8 cellular contexts compared by ENCODE assay signal in genomic region chr5:88666761-88667186, GRCh38.
A peak's percentile ranks its signal among the peaks of the same experiment; 100 is the strongest.
DNase-seq lines count a peak whose midpoint lies in the region; ATAC-seq, FAIRE-seq and TF ChIP-seq lines count a peak whose summit lies in the region.

No MANE protein-coding gene starts in this region.

- CTCF ChIA-PET in endothelial cell of umbilical vein (lab: Charles Lee), result interaction anchor here (0.7 to 2.3 kb wide), 3 partner anchors 9 to 885 kb away, joined by 3 to 12 read pairs (median 3); no protein-coding TSS in a partner anchor

- intact Hi-C loops in endothelial cell of umbilical vein (cut with micrococcal nuclease), result loop anchor here (1.0 kb wide), 1 partner anchor 9 kb away; no protein-coding TSS in a partner anchor
- intact Hi-C loops in gastrocnemius medialis (cut with DNase I; ENCODE audit: low total_unique reads), result loop anchor here (10.0 kb wide), 1 partner anchor 762 kb away; no protein-coding TSS in a partner anchor
- intact Hi-C loops in tibial artery (cut with DNase I; ENCODE audit: low total_unique reads), result no loop called here

- TF ChIP-seq CTCF in endothelial cell of umbilical vein (IDR thresholded peaks at IDR 0.05; ENCODE audit: extremely low read depth in 1 of 2, insufficient read depth in 1 of 2, low read depth in 1 of 2, low read length in 2 of 2) (no peak), gastrocnemius medialis (IDR thresholded peaks at IDR 0.05 in 4 of 5, conservative IDR thresholded peaks at IDR 0.05 in 1 of 5) (no peak), tibial artery (IDR thresholded peaks at IDR 0.05) (no peak)

- H4K20me1 ChIP-seq in endothelial cell of umbilical vein (replicated peaks; ENCODE audit: control insufficient read depth, extremely low read depth, insufficient read depth, low read length), result no peaks in the 10 kb centered on the region

- no peak overlapping the region for H2AFZ ChIP-seq in endothelial cell of umbilical vein (ENCODE audit: low read depth, low read length)

- no peak for FAIRE-seq in endothelial cell of umbilical vein (lab: Jason Lieb, UNC)

- in situ Hi-C loops in gastrocnemius medialis (cut with MboI; ENCODE audit: low sequenced_read_pairs in 4 of 4), result no loop called here

- H3K9me3 ChIP-seq in NT2/D1 (ENCODE audit: insufficient read depth, low read length) (no peaks in the 10 kb centered on the region), endothelial cell of umbilical vein (replicated peaks; ENCODE audit: control insufficient read depth, insufficient read depth, low read length) (no peaks in the 10 kb centered on the region), gastrocnemius medialis (no peaks in the 10 kb centered on the region), tibial artery (no peaks in the 10 kb centered on the region)

- H3K36me3 ChIP-seq in NT2/D1 (ENCODE audit: insufficient read depth, insufficient read length, low read length), result no peaks in the 10 kb centered on the region
- H3K36me3 ChIP-seq in endothelial cell of umbilical vein (ENCODE audit: control insufficient read depth in 2 of 2, extremely low read depth in 1 of 2, insufficient read depth in 2 of 2, low read length in 2 of 2), result no peaks in the 10 kb centered on the region
- H3K36me3 ChIP-seq in gastrocnemius medialis, result no peaks in the 10 kb centered on the region
- no peaks in the 10 kb centered on the region for H3K36me3 ChIP-seq in tibial artery

- H3K4me2 ChIP-seq in endothelial cell of umbilical vein (ENCODE audit: insufficient read depth, low read length), result peak overlapping the region; percentile 65

- no TSS peak for BruUV-seq in endothelial cell of umbilical vein (replicated peaks; lab: Mats Ljungman, UMichigan)

- H3K9ac ChIP-seq in NT2/D1 (ENCODE audit: insufficient read length, low read depth), result no peak overlapping the region
- no peak overlapping the region for H3K9ac ChIP-seq in endothelial cell of umbilical vein (replicated peaks; ENCODE audit: extremely low read depth, insufficient read depth, low read length)

- no peak for DNase-seq in NT2/D1 (ENCODE audit: low read depth, low spot score)
- peak; percentile 39 for DNase-seq in endothelial cell of umbilical vein (ENCODE audit: low read depth, low spot score)
- DNase-seq in gastrocnemius medialis, result no peak
- no peak for DNase-seq in NCI-H1694 (lab: John Stamatoyannopoulos, UW)
- DNase-seq in tibial artery, result no peak
- DNase-seq in GM19238 (ENCODE audit: insufficient read length, low spot score), result no peak

- POLR2A ChIA-PET in endothelial cell of umbilical vein (lab: Charles Lee), result no interaction called here

- dilution Hi-C loops in endothelial cell of umbilical vein (cut with MboI; ENCODE audit: extremely low pct_ligation_motif_present, low sequenced_read_pairs), result no loop called here

- no peak overlapping the region for H3K27ac ChIP-seq in endothelial cell of umbilical vein (ENCODE audit: insufficient read depth, low read depth, low read length)
- H3K27ac ChIP-seq in gastrocnemius medialis, result no peak overlapping the region
- H3K27ac ChIP-seq in tibial artery, result no peak overlapping the region

- peak overlapping the region; percentile 10 for H3K4me3 ChIP-seq in NT2/D1 (ENCODE audit: insufficient read length, low read depth)
- H3K4me3 ChIP-seq in endothelial cell of umbilical vein (replicated peaks in 1 of 3; ENCODE audit: insufficient read depth in 1 of 3, low read depth in 1 of 3, low read length in 3 of 3), result peak overlapping the region in 1 of 3 experiments; percentile 40
- H3K4me3 ChIP-seq in gastrocnemius medialis, result peak overlapping the region in 3 of 4 donors; percentile 32 to 56 (median 38)
- peak overlapping the region in 1 of 2 donors; percentile 33 for H3K4me3 ChIP-seq in tibial artery

- H3K4me1 ChIP-seq in NT2/D1 (ENCODE audit: insufficient read depth, insufficient read length) (no peaks in the 10 kb centered on the region), endothelial cell of umbilical vein (ENCODE audit: control insufficient read depth, extremely low read depth, insufficient read depth, low read length) (peaks cover 6% of the 10 kb centered on the region), gastrocnemius medialis (peaks cover 0 to 7% of the 10 kb centered on the region in 2 donors), tibial artery (peaks cover 0 to 13% (median 4%) of the 10 kb centered on the region in 4 donors)

- no peaks in the 10 kb centered on the region for H3K79me2 ChIP-seq in endothelial cell of umbilical vein (ENCODE audit: control insufficient read depth, insufficient read depth, low read length)

- H3K27me3 ChIP-seq in NT2/D1 (ENCODE audit: insufficient read depth, insufficient read length), result peaks cover 98% of the 10 kb centered on the region
- H3K27me3 ChIP-seq in endothelial cell of umbilical vein (ENCODE audit: control insufficient read depth in 2 of 2, insufficient read depth in 2 of 2, low read length in 2 of 2), result peaks cover 71 to 100% of the 10 kb centered on the region in 2 experiments
- H3K27me3 ChIP-seq in gastrocnemius medialis, result peaks cover 99 to 100% (median 100%) of the 10 kb centered on the region in 3 donors
- peaks cover 0 to 100% of the 10 kb centered on the region in 2 donors for H3K27me3 ChIP-seq in tibial artery

- TF ChIP-seq POLR2A in endothelial cell of umbilical vein (IDR thresholded peaks at IDR 0.05; ENCODE audit: low read depth, low read length) (no peak), gastrocnemius medialis (IDR thresholded peaks at IDR 0.05) (no peak)

- no peaks in the 10 kb centered on the region for H3K9me1 ChIP-seq in endothelial cell of umbilical vein (replicated peaks; ENCODE audit: control insufficient read depth, extremely low read depth, insufficient read depth, low read length)

- ATAC-seq in GM18861 (IDR thresholded peaks at IDR 0.05; ENCODE audit: unreplicated experiment) (peak; percentile 38), HG02623 (IDR thresholded peaks at IDR 0.05; ENCODE audit: unreplicated experiment) (peak; percentile 54), gastrocnemius medialis (no peak)

TF ChIP-seq in endothelial cell of umbilical vein, 7 proteins besides CTCF, POLR2A, EP300 and RAD21:
- TF ChIP-seq POLR2AphosphoS5 (IDR thresholded peaks at IDR 0.05; ENCODE audit: insufficient read depth, low read depth, low read length) (no peak), EZH2 (IDR thresholded peaks at IDR 0.05; ENCODE audit: borderline replicate concordance, low read depth, low read length, severe bottlenecking) (peak; percentile 8), GATA2 (IDR thresholded peaks at IDR 0.05; ENCODE audit: insufficient read depth, insufficient read length, low read depth, low read length) (no peak)

Comparison
In these comparisons a context has a peak if more than half of its experiments do, and no peak if none do; other contexts are left out.
1. ATAC-seq: peak in GM18861 (single experiment) and HG02623 (single experiment); none in gastrocnemius medialis (0 of 2).